9 cellular contexts compared by ENCODE assay signal in the genomic region with DNA sequence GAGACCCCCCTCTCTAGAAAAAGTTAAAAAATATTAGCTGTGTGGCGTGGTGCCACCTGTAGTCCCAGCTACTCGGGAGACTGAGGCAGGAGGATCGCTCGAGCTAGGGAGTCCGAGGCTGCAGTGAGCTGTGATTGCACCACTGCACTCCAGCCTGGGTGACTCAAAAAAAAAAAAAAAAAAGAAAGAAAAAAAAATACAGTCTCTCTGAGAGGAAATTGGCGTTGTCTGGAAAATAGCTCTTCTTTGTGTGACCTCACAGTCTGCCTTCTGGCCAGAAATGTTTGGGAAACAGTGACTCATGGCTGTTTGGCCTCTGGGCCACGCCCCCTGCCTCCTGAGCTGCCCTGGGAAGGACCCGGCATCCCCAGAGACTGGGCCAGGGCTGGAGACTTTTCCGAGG. TPM values are rescaled to one million over a fixed set of nuclear protein-coding genes. Genes with fewer than 3 reads are reported as not detected.
DNase-seq lines count a peak whose midpoint lies in the region; ATAC-seq, FAIRE-seq and TF ChIP-seq lines count a peak whose summit lies in the region.
"Had no signal": no experiment of that assay in that cellular context is flagged by ENCODE, and none has a peak within 500 bp of the region (broad histone marks: within the 10 kb centered on the region; RNA-seq: fewer than 3 reads in every experiment).

No MANE protein-coding gene starts in this region.

- H3K27ac Mint-ChIP-seq in activated T-helper 17 cell treated with anti-CD3 and anti-CD28 coated beads, Interleukin-2, amount 50 U/mL, for 72 hours, result no peak overlapping the region

- TF ChIP-seq CTCF in heart left ventricle (IDR thresholded peaks at IDR 0.05), result no peak

- TF ChIP-seq POLR2A in heart left ventricle (IDR thresholded peaks at IDR 0.05) (no peak), GM12892 (IDR thresholded peaks at IDR 0.05; ENCODE audit: low read depth, low read length) (no peak)

- ATAC-seq in activated T-helper 17 cell treated with anti-CD3 and anti-CD28 coated beads, Interleukin-2, amount 50 U/mL, for 72 hours (replicated peaks), result peak; percentile 3
- ATAC-seq in heart left ventricle, result peak; percentile 95 to 98 (median 96)

- H3K27me3 Mint-ChIP-seq in activated T-helper 17 cell treated with anti-CD3 and anti-CD28 coated beads, Interleukin-2, amount 50 U/mL, for 72 hours, result no peaks in the 10 kb centered on the region

- H2AFZ ChIP-seq in ACC112 (ENCODE audit: low read length, unreplicated experiment), result no peak overlapping the region

- H3K27me3 ChIP-seq in ACC112 (ENCODE audit: insufficient read depth, low read length), result no peaks in the 10 kb centered on the region
- no peaks in the 10 kb centered on the region for H3K27me3 ChIP-seq in HUES48 (ENCODE audit: control insufficient read depth, insufficient read depth, low read length)
- no peaks in the 10 kb centered on the region for H3K27me3 ChIP-seq in heart left ventricle
- no peaks in the 10 kb centered on the region for H3K27me3 ChIP-seq in rectal smooth muscle tissue (ENCODE audit: control insufficient read depth, insufficient read depth, low read length)

- peak overlapping the region; percentile 75 for H3K27ac ChIP-seq in ACC112 (ENCODE audit: low read depth, low read length)
- peak overlapping the region; percentile 26 for H3K27ac ChIP-seq in HUES48 (ENCODE audit: low read depth, low read length)
- peak overlapping the region; percentile 75 to 98 (median 89) for H3K27ac ChIP-seq in heart left ventricle
- peak overlapping the region; percentile 84 for H3K27ac ChIP-seq in rectal smooth muscle tissue (ENCODE audit: low read depth, low read length)

- H3K4me1 ChIP-seq in ACC112 (ENCODE audit: control insufficient read depth, insufficient read depth, low read length, unreplicated experiment) (peaks cover 12% of the 10 kb centered on the region), HUES48 (ENCODE audit: control insufficient read depth, insufficient read depth, low read length) (no peaks in the 10 kb centered on the region), heart left ventricle (peaks cover 6 to 28% (median 19%) of the 10 kb centered on the region in 12 donors), rectal smooth muscle tissue (ENCODE audit: control insufficient read depth, insufficient read depth, low read length) (peaks cover 8% of the 10 kb centered on the region)

- H3K9me3 Mint-ChIP-seq in activated T-helper 17 cell treated with anti-CD3 and anti-CD28 coated beads, Interleukin-2, amount 50 U/mL, for 72 hours, result no peaks in the 10 kb centered on the region

- intact Hi-C loops in heart left ventricle (cut with DNase I), result no loop called here

- DNase-seq in heart left ventricle (peak; percentile 93 to 97 (median 94)), GM12892 (ENCODE audit: insufficient read length) (no peak), NAMALWA (ENCODE audit: low spot score) (no peak), NCI-H774 (lab: John Stamatoyannopoulos, UW) (no peak)

- H3K79me2 ChIP-seq in ACC112 (ENCODE audit: control insufficient read depth, insufficient read depth, low read length, unreplicated experiment), result no peaks in the 10 kb centered on the region

- FAIRE-seq in GM12892 (lab: Jason Lieb, UNC), result no peak
- FAIRE-seq: G401.6 had no signal

- H3K36me3 Mint-ChIP-seq in activated T-helper 17 cell treated with anti-CD3 and anti-CD28 coated beads, Interleukin-2, amount 50 U/mL, for 72 hours (ENCODE audit: low read depth), result peaks cover 10% of the 10 kb centered on the region

- H3K9ac ChIP-seq in HUES48 (ENCODE audit: low read depth, low read length) (no peak overlapping the region), rectal smooth muscle tissue (ENCODE audit: low read length) (no peak overlapping the region)

- H3K4me1 Mint-ChIP-seq in activated T-helper 17 cell treated with anti-CD3 and anti-CD28 coated beads, Interleukin-2, amount 50 U/mL, for 72 hours, result no peaks in the 10 kb centered on the region

- peak overlapping the region; percentile 45; the same call in 1 of the 2 replicates for H3K4me3 ChIP-seq in ACC112 (ENCODE audit: low read depth, low read length)
- no peak overlapping the region for H3K4me3 ChIP-seq in HUES48 (ENCODE audit: low read depth, low read length)
- peak overlapping the region in 8 of 12 donors; percentile 3 to 41 (median 19) for H3K4me3 ChIP-seq in heart left ventricle
- H3K4me3 ChIP-seq in rectal smooth muscle tissue (ENCODE audit: low read length), result peak overlapping the region; percentile 9

- H3K4me3 Mint-ChIP-seq in activated T-helper 17 cell treated with anti-CD3 and anti-CD28 coated beads, Interleukin-2, amount 50 U/mL, for 72 hours, result no peak overlapping the region

- no peaks in the 10 kb centered on the region for H3K9me3 ChIP-seq in HUES48 (ENCODE audit: control insufficient read depth, insufficient read depth, low read length)
- H3K9me3 ChIP-seq in heart left ventricle, result no peaks in the 10 kb centered on the region

- WGBS in heart left ventricle, 4 donors, result 26 to 47% (median 33%) methylated on average over 9 of the region's 9 CpGs

- H3K36me3 ChIP-seq in ACC112 (ENCODE audit: insufficient read depth, low read length), result no peaks in the 10 kb centered on the region
- H3K36me3 ChIP-seq in HUES48 (ENCODE audit: control insufficient read depth, insufficient read depth, low read length), result no peaks in the 10 kb centered on the region; the same call in 1 of the 2 replicates
- peaks cover 0 to 51% (median 28%) of the 10 kb centered on the region in 9 donors for H3K36me3 ChIP-seq in heart left ventricle
- peaks cover 3% of the 10 kb centered on the region for H3K36me3 ChIP-seq in rectal smooth muscle tissue (ENCODE audit: control insufficient read depth, insufficient read depth, low read length)

RNA-seq across cellular contexts. Expression of a gene that starts 10.7 kb away (rescaled TPM):
- total RNA-seq in activated T-helper 17 cell treated with anti-CD3 and anti-CD28 coated beads, Interleukin-2, amount 50 U/mL, for 72 hours, result 10 to 100 TPM; 10.6 to 15.5 TPM
- total RNA-seq in heart left ventricle, result 100 to 1,000 TPM in 4 of 9 donors, 10 to 100 TPM in 5; 67.2 to 308 (median 93.7) TPM
- 10 to 100 TPM; 50.7 to 70.3 TPM for polyA plus RNA-seq in heart left ventricle
- 10.5 TPM for polyA plus RNA-seq in GM12892 (2012; ENCODE audit: missing spikeins)

RNA-seq across cellular contexts. Expression of a gene that starts 21.0 kb away (rescaled TPM):
- total RNA-seq in activated T-helper 17 cell treated with anti-CD3 and anti-CD28 coated beads, Interleukin-2, amount 50 U/mL, for 72 hours, result 100 to 1,000 TPM; 155 to 289 TPM
- 100 to 1,000 TPM in 3 of 9 donors, 10 to 100 TPM in 6; 46.7 to 111 (median 95.3) TPM for total RNA-seq in heart left ventricle
- polyA plus RNA-seq in heart left ventricle, result 100 to 1,000 TPM in 1 of 2 donors, 10 to 100 TPM in 1; 43.4 to 183 TPM
- polyA plus RNA-seq in GM12892 (2012; ENCODE audit: missing spikeins), result 159 TPM

RNA-seq across cellular contexts. Expression of a gene that starts 33.7 kb away (rescaled TPM):
- total RNA-seq in activated T-helper 17 cell treated with anti-CD3 and anti-CD28 coated beads, Interleukin-2, amount 50 U/mL, for 72 hours, result 10 to 100 TPM; 79.0 to 81.1 TPM
- 100 to 1,000 TPM in 8 of 9 donors, 10 to 100 TPM in 1; 56.4 to 159 (median 141) TPM for total RNA-seq in heart left ventricle
- polyA plus RNA-seq in heart left ventricle, result 100 to 1,000 TPM; 124 to 126 TPM
- polyA plus RNA-seq in GM12892 (2012; ENCODE audit: missing spikeins), result 19.8 TPM

RNA-seq across cellular contexts. Expression of a gene that starts 59.9 kb away (rescaled TPM):
- 100 to 1,000 TPM in 1 of 2 donors, 1 to 10 TPM in 1; 4.8 to 120 TPM for total RNA-seq in activated T-helper 17 cell treated with anti-CD3 and anti-CD28 coated beads, Interleukin-2, amount 50 U/mL, for 72 hours
- total RNA-seq in heart left ventricle, result 100 to 1,000 TPM in 1 of 9 donors, 10 to 100 TPM in 4, 1 to 10 TPM in 4; 2.4 to 117 (median 10.8) TPM
- polyA plus RNA-seq in heart left ventricle, result 10 to 100 TPM in 1 of 2 donors, 1 to 10 TPM in 1; 9.4 to 13.6 TPM
- not detected for polyA plus RNA-seq in GM12892 (2012; ENCODE audit: missing spikeins)

Comparison
In these comparisons a context has a peak if more than half of its experiments do, and no peak if none do; other contexts are left out.
1. H3K27ac ChIP-seq: peak in every context shown above with its lines; median percentile 89 in heart left ventricle; 84 in rectal smooth muscle tissue; 75 in ACC112; 26 in HUES48.
2. DNase-seq: peak in heart left ventricle (5 of 5); none in GM12892 (single experiment), NAMALWA (single experiment) and NCI-H774 (single experiment).
3. RNA of a gene that starts 10.7 kb away (total RNA-seq): 67.2 to 308 TPM in heart left ventricle; 10.6 to 15.5 TPM in activated T-helper 17 cell treated with anti-CD3 and anti-CD28 coated beads, Interleukin-2, amount 50 U/mL, for 72 hours; every median in the first group is over 4 times any median in the second.